8 cellular contexts compared by ENCODE assay signal in the genomic region with DNA sequence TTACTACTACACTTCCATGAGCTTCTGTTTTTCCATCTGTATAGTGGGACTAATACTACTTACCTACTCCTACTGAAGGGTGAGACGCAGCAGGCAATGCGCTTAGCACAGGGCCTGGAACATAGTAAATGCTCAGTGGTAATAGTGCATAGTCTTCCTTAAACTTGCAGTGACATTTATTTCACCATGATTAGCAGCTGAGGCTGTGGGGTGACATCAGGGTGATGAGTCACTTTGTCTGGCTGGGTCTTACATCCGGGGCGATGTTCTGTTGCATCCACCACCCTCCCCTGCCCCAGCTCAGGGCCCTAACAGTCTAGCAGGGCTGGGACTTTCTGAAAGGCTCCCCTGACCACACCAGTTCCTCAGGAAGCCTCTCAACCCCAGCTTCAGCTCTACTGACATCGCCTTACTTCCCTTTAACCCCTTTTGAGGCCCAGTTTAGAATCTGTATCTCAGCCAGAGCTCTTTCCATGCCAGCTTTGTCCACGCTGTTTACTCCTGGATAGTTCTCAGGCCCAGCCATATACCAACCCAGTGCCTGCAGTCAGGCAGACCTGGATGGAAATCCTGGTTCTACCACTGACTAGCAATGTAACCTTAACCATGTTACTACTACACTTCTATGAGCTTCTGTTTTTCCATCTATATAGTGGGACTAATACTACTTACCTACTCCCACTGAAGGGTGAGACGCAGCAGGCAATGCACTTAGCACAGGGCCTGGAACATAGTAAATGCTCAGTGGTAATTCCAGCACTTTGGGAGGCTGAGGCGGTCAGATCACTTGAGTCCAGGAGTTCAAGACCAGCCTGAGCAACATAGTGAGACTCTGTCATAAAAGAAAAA.
DNase-seq lines count a peak whose midpoint lies in the region; ATAC-seq and TF ChIP-seq lines count a peak whose summit lies in the region.

No MANE protein-coding gene starts in this region.

- H3K36me3 ChIP-seq in HAP-1 (replicated peaks), result no peaks in the 10 kb centered on the region

- TF ChIP-seq CTCF in GM12864 (IDR thresholded peaks at IDR 0.05; ENCODE audit: low read depth, low read length, missing control alignments), result no peak

- in situ Hi-C loops in HAP-1 (cut with MboI; ENCODE audit: low sequenced_read_pairs), result no loop called here

- ATAC-seq in HG02610 (IDR thresholded peaks at IDR 0.05; ENCODE audit: unreplicated experiment), result peak; percentile 85

- H3K4me1 ChIP-seq in HAP-1, result 0 out of 2 replicates have a peak, but pooled peaks cover 3% of the 10 kb centered on the region

- DNase-seq in GM12864 (ENCODE audit: low read depth), result peak; percentile 92
- DNase-seq in NCI-H460 (ENCODE audit: extremely low read depth, low read depth), result peak; percentile 45
- peak; percentile 83 for DNase-seq in activated CD8-positive, alpha-beta memory T cell treated with anti-CD3 and anti-CD28 coated beads, Interleukin-2, amount 50 U/mL, for 4 hours
- DNase-seq in fibroblast of peridontal ligament (ENCODE audit: extremely low read depth), result peak; percentile 65
- no peak for DNase-seq in HAP-1 (ENCODE audit: low spot score in 2 of 2)
- DNase-seq in mesenteric fat pad (ENCODE audit: low spot score), result no peak

- no peak overlapping the region for H3K4me3 ChIP-seq in GM12864 (ENCODE audit: low read depth, low read length)
- H3K4me3 ChIP-seq in skin epidermis, result no peak overlapping the region
- H3K4me3 ChIP-seq in HAP-1, result no peak overlapping the region

- no peaks in the 10 kb centered on the region for H3K27me3 ChIP-seq in HAP-1 (ENCODE audit: low read depth)

- peak overlapping the region in 20 of 21 experiments; percentile 13 to 92 (median 74) for H3K27ac ChIP-seq in skin epidermis

- no peaks in the 10 kb centered on the region for H3K9me3 ChIP-seq in HAP-1

Comparison
In these comparisons a context has a peak if more than half of its experiments do, and no peak if none do; other contexts are left out.
1. DNase-seq: peak in GM12864 (single experiment), NCI-H460 (single experiment), activated CD8-positive, alpha-beta memory T cell treated with anti-CD3 and anti-CD28 coated beads, Interleukin-2, amount 50 U/mL, for 4 hours (single experiment) and fibroblast of peridontal ligament (single experiment); none in HAP-1 (0 of 2) and mesenteric fat pad (single experiment).